12 cellular contexts compared by ENCODE assay signal in the genomic region with DNA sequence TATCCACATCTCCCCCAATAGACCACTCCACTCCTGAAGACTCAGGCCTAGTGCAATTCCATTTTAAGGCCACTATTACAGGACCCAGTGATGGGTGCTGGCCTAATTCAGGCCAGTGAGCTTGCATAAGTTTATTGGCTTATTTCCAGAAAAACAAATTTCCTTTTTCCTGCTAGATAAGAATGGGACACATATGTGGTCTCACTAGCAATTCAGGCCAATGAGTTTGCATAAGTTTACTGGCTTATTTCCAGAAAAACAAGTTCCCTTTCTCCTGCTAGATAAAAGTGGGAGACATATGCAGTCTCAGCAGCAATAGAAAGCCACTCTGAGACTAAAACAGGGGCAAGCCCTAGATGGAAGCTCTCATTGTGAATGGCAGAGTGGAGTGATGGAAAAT. TPM values are rescaled to one million over a fixed set of nuclear protein-coding genes. Genes with fewer than 3 reads are reported as not detected.
A peak's percentile ranks its signal among the peaks of the same experiment; 100 is the strongest.
DNase-seq lines count a peak whose midpoint lies in the region; ATAC-seq and TF ChIP-seq lines count a peak whose summit lies in the region.
"Had no signal": no experiment of that assay in that cellular context is flagged by ENCODE, and none has a peak within 500 bp of the region (broad histone marks: within the 10 kb centered on the region; RNA-seq: fewer than 3 reads in every experiment).

No MANE protein-coding gene starts in this region.

- intact Hi-C loops in left lung (cut with DNase I): no loop called here
- intact Hi-C loops in uterus (cut with DNase I; ENCODE audit: low total_unique reads): loop anchor here (10.0 kb wide), 1 partner anchor 572 kb away; no protein-coding TSS in a partner anchor
- intact Hi-C loops in sciatic nerve (cut with DNase I): no loop called here

- peaks cover 53% of the 10 kb centered on the region for H3F3A ChIP-seq in SK-N-SH (replicated peaks; ENCODE audit: insufficient read depth)

- DNase-seq in SK-N-SH (no peak), coronary artery (ENCODE audit: low spot score) (no peak), left lung (no peak), uterus (no peak), NCI-H2196 treated with DMSO at 0.1 percent for 48 hours (lab: John Stamatoyannopoulos, UW; ENCODE audit: unreplicated experiment) (no peak), sciatic nerve (ENCODE audit: low spot score) (no peak)
- no peak for DNase-seq in stimulated activated naive CD4-positive, alpha-beta T cell treated with Interleukin-2 at 50 U/mL for 16 hours (lab: John Stamatoyannopoulos, UW)
- DNase-seq: activated CD4-positive, CD25-positive, alpha-beta regulatory T cell; activated T-cell treated with anti-CD3 and anti-CD28 coated beads, Interleukin-2, amount 50 U/mL, for 72 hours; cerebellar nuclear complex; glutamatergic neuron had no signal

- H4K20me1 ChIP-seq in SK-N-SH (ENCODE audit: insufficient read depth): no peaks in the 10 kb centered on the region

- no peak overlapping the region for H3K9ac ChIP-seq in SK-N-SH

- H3K9me3 ChIP-seq in SK-N-SH (no peaks in the 10 kb centered on the region), left lung (no peaks in the 10 kb centered on the region), uterus (no peaks in the 10 kb centered on the region)

- H3K36me3 ChIP-seq in SK-N-SH (replicated peaks in 1 of 2; ENCODE audit: control insufficient read depth in 1 of 2, insufficient read depth in 2 of 2, low read length in 1 of 2): no peaks in the 10 kb centered on the region
- H3K36me3 ChIP-seq in left lung: no peaks in the 10 kb centered on the region
- no peaks in the 10 kb centered on the region for H3K36me3 ChIP-seq in uterus

- no peak for TF ChIP-seq EP300 in SK-N-SH (IDR thresholded peaks at IDR 0.05; ENCODE audit: borderline replicate concordance in 1 of 2, low read depth in 1 of 2, low read length in 1 of 2)

- TF ChIP-seq CTCF in SK-N-SH (IDR thresholded peaks at IDR 0.05): no peak
- no peak for TF ChIP-seq CTCF in coronary artery (IDR thresholded peaks at IDR 0.05)
- TF ChIP-seq CTCF in left lung (IDR thresholded peaks at IDR 0.05): no peak
- no peak for TF ChIP-seq CTCF in uterus (IDR thresholded peaks at IDR 0.05)

- no peak for ATAC-seq in SK-N-SH treated with all-trans-retinoic acid at 6 μM for 48 hours
- ATAC-seq in left lung: no peak
- ATAC-seq in sciatic nerve: no peak
- ATAC-seq: activated T-cell treated with anti-CD3 and anti-CD28 coated beads, Interleukin-2, amount 50 U/mL, for 72 hours had no signal

- POLR2A ChIA-PET in SK-N-SH (lab: Yijun Ruan, JAX): no interaction called here

- CTCF ChIA-PET in SK-N-SH (lab: Yijun Ruan, JAX): interaction anchor here (0.7 to 2.8 kb wide), 7 partner anchors 19 to 714 kb away, joined by 3 to 11 read pairs (median 5); no protein-coding TSS in a partner anchor

- peaks cover 13 to 55% of the 10 kb centered on the region in 2 experiments for H3K4me1 ChIP-seq in SK-N-SH (ENCODE audit: control insufficient read depth in 1 of 2, insufficient read depth in 2 of 2, low read depth in 1 of 2, low read length in 1 of 2)
- H3K4me1 ChIP-seq in left lung: peaks cover 30 to 61% of the 10 kb centered on the region in 2 donors
- peaks cover 2 to 9% of the 10 kb centered on the region in 2 donors for H3K4me1 ChIP-seq in uterus

- no peaks in the 10 kb centered on the region for H3K27me3 ChIP-seq in SK-N-SH (ENCODE audit: insufficient read depth)
- no peaks in the 10 kb centered on the region for H3K27me3 ChIP-seq in left lung
- H3K27me3 ChIP-seq in uterus: no peaks in the 10 kb centered on the region

- H3K79me2 ChIP-seq in SK-N-SH (ENCODE audit: insufficient read depth): no peaks in the 10 kb centered on the region

- no peaks in the 10 kb centered on the region for H3K9me2 ChIP-seq in SK-N-SH

- TF ChIP-seq POLR2A in uterus (IDR thresholded peaks at IDR 0.05): no peak

- H3K27ac ChIP-seq in SK-N-SH (ENCODE audit: low read depth in 2 of 2, low read length in 1 of 2): peak overlapping the region in 1 of 2 experiments; percentile 97; a peak in 1 of 4 replicates
- peak overlapping the region; percentile 31 to 64 for H3K27ac ChIP-seq in coronary artery
- peak overlapping the region; percentile 20 to 79 for H3K27ac ChIP-seq in left lung
- H3K27ac ChIP-seq in uterus: peak overlapping the region; percentile 55 to 69

- H3K4me3 ChIP-seq in SK-N-SH (ENCODE audit: low read depth in 2 of 2, low read length in 1 of 2) (no peak overlapping the region), coronary artery (no peak overlapping the region), left lung (no peak overlapping the region), uterus (no peak overlapping the region)

- no peak for TF ChIP-seq RAD21 in SK-N-SH (IDR thresholded peaks at IDR 0.05; ENCODE audit: low read length)

- H3K4me2 ChIP-seq in SK-N-SH: no peak overlapping the region

- H2AFZ ChIP-seq in SK-N-SH (ENCODE audit: low read depth): no peak overlapping the region

TF ChIP-seq in SK-N-SH, 30 proteins besides CTCF, POLR2A, EP300 and RAD21:
- no peak for TF ChIP-seq FOXJ3 (CRISPR knock-in tag; IDR thresholded peaks at IDR 0.05)
- peak; percentile 46; the same call in 1 of the 2 replicates for TF ChIP-seq NFIC (IDR thresholded peaks at IDR 0.05; ENCODE audit: borderline replicate concordance)

TF ChIP-seq in SK-N-SH treated with all-trans-retinoic acid at 6 μM for 48 hours, 23 proteins besides CTCF, POLR2A, EP300 and RAD21:
- TF ChIP-seq BACH2 (CRISPR knock-in tag; IDR thresholded peaks at IDR 0.05; ENCODE audit: borderline replicate concordance): no peak
- TF ChIP-seq ARNTL (CRISPR knock-in tag; IDR thresholded peaks at IDR 0.05; ENCODE audit: borderline replicate concordance, low read depth): no peak
- TF ChIP-seq SNAI2 (CRISPR knock-in tag; IDR thresholded peaks at IDR 0.05): no peak
- TF ChIP-seq PPARA (CRISPR knock-in tag; IDR thresholded peaks at IDR 0.05; ENCODE audit: borderline replicate concordance): no peak
- TF ChIP-seq CSDC2 (CRISPR knock-in tag; IDR thresholded peaks at IDR 0.05): no peak
- TF ChIP-seq, protein P1, sequence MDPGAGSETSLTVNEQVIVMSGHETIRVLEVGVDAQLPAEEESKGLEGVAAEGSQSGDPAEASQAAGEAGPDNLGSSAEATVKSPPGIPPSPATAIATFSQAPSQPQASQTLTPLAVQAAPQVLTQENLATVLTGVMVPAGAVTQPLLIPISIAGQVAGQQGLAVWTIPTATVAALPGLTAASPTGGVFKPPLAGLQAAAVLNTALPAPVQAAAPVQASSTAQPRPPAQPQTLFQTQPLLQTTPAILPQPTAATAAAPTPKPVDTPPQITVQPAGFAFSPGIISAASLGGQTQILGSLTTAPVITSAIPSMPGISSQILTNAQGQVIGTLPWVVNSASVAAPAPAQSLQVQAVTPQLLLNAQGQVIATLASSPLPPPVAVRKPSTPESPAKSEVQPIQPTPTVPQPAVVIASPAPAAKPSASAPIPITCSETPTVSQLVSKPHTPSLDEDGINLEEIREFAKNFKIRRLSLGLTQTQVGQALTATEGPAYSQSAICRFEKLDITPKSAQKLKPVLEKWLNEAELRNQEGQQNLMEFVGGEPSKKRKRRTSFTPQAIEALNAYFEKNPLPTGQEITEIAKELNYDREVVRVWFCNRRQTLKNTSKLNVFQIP (CRISPR knock-in tag; IDR thresholded peaks at IDR 0.05; ENCODE audit: borderline replicate concordance, low read depth): no peak
- TF ChIP-seq ESRRG (CRISPR knock-in tag; IDR thresholded peaks at IDR 0.05): no peak

RNA-seq across cellular contexts. Expression of a gene that starts 22.4 kb away (rescaled TPM):
- 35.4 and 50.6 TPM in 2 replicates for polyA plus RNA-seq in SK-N-SH (2012; rRNA removed)
- 26.5 and 32.6 TPM in 2 replicates for polyA plus RNA-seq in SK-N-SH (2012; cell fraction: cytosol; rRNA removed)
- 75.7 and 120 TPM in 2 replicates for polyA plus RNA-seq in SK-N-SH (2012; cell fraction: nucleus; rRNA removed)
- 10 to 100 TPM in 1 of 2 donors, 1 to 10 TPM in 1; 7.3 to 51.4 TPM for total RNA-seq in left lung
- 100 to 1,000 TPM in 1 of 4 donors, 10 to 100 TPM in 3; 27.9 to 151 (median 47.2) TPM for total RNA-seq in uterus
- 92.4 TPM for total RNA-seq in sciatic nerve

RNA-seq across cellular contexts. Expression of a gene that starts 33.2 kb away (rescaled TPM):
- 23.0 and 36.4 TPM in 2 replicates for polyA plus RNA-seq in SK-N-SH (2012; rRNA removed)
- polyA plus RNA-seq in SK-N-SH (2012; cell fraction: cytosol; rRNA removed): 25.1 and 28.5 TPM in 2 replicates
- polyA plus RNA-seq in SK-N-SH (2012; cell fraction: nucleus; rRNA removed): 25.4 and 58.1 TPM in 2 replicates
- total RNA-seq in left lung (10 to 100 TPM; 25.7 to 34.0 TPM), uterus (100 to 1,000 TPM in 2 of 4 donors, 10 to 100 TPM in 2; 45.0 to 202 (median 98.0) TPM), sciatic nerve (141 TPM)
